In the genomic region with DNA sequence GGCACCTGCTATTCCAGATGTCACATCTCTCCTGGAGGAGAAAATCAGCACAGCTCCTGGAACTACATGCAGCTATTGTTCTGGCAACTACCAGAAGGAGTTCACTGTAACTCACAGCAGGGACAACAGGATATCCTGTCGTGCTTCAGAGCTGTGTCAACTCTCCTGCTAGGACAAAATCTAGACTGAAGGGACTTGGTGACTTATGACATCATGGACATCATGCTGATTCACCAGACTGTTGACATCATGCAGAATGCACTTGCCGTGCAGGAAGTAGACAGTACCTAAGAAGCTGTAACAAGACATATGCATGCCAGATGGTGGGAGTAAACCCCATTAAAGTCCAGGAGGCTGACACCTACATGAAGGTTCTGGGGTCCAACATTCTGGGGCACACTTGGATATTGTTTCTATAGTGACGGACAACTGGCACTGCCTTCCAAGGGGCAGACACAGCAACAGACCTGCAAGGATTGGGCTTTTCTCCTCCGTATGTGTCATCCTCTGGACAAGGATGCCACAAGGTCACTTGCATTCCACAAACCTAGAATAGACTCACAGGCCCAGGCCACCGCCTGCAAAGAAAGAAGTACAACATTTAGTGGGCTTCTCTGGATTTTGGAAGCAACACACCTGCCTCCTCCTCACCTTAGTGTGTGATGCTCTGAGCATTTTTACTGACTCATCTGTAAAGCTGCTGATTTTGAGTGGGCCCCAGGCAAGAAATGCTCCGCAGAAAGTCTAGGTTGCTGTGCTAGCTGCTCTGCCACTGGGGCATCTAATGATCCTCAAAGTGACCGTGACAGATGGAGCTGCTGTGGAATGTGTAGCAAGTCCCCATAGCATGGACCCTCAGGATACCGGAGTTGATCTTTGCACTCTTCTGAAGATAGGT, we compare ENCODE assay signal across 19 cellular contexts.
DNase-seq lines count a peak whose midpoint lies in the region; ATAC-seq, FAIRE-seq and TF ChIP-seq lines count a peak whose summit lies in the region.
"Had no signal": no experiment of that assay in that cellular context is flagged by ENCODE, and none has a peak within 500 bp of the region (broad histone marks: within the 10 kb centered on the region; RNA-seq: fewer than 3 reads in every experiment).

No MANE protein-coding gene starts in this region.

- H3K4me1 Mint-ChIP-seq in activated naive CD8-positive, alpha-beta T cell treated with anti-CD3 and anti-CD28 coated beads, Interleukin-2, amount 10 ng/mL, durations not matched to agents 7 days and 5 days = peaks cover 3% of the 10 kb centered on the region
- no peaks in the 10 kb centered on the region for H3K4me1 Mint-ChIP-seq in activated naive CD8-positive, alpha-beta T cell treated with anti-CD3 and anti-CD28 coated beads for 36 hours

- TF ChIP-seq EP300 in HepG2 (IDR thresholded peaks at IDR 0.05; ENCODE audit: low read depth in 2 of 2, low read length in 2 of 2) = no peak
- no peak for TF ChIP-seq EP300 in HepG2 (CRISPR knock-in tag; IDR thresholded peaks at IDR 0.05; ENCODE audit: borderline replicate concordance)

- no peak overlapping the region for H3K9ac ChIP-seq in HepG2 (ENCODE audit: insufficient read depth, low read depth, low read length)

- POLR2A ChIA-PET in activated naive CD8-positive, alpha-beta T cell treated with anti-CD3 and anti-CD28 coated beads, Interleukin-2, amount 10 ng/mL, durations not matched to agents 7 days and 5 days (lab: Charles Lee) = no interaction called here
- POLR2A ChIA-PET in HepG2 (lab: Yijun Ruan, JAX) = no interaction called here

- no peaks in the 10 kb centered on the region for H3K79me2 ChIP-seq in HepG2 (ENCODE audit: insufficient read depth, low read length)

- peak; percentile 1 for DNase-seq in activated naive CD8-positive, alpha-beta T cell treated with anti-CD3 and anti-CD28 coated beads, Interleukin-2, amount 10 ng/mL, durations not matched to agents 7 days and 5 days
- DNase-seq in activated naive CD8-positive, alpha-beta T cell treated with anti-CD3 and anti-CD28 coated beads for 36 hours = no peak
- peak; percentile 5 for DNase-seq in RKO (ENCODE audit: low spot score)
- no peak for DNase-seq in HepG2 (ENCODE audit: low spot score)
- peak; percentile 29 for DNase-seq in upper lobe of right lung
- no peak for DNase-seq in iPS-NIHi7 (ENCODE audit: extremely low spot score)
- DNase-seq: C1 segment of cervical spinal cord, DND-41, GF-D8, NCI-H187, NCI-H774, PC-3 had no signal

- no peaks in the 10 kb centered on the region for H3K4me1 ChIP-seq in HepG2 (ENCODE audit: insufficient read depth, low read length)
- H3K4me1 ChIP-seq in upper lobe of right lung = no peaks in the 10 kb centered on the region

- H3K27ac Mint-ChIP-seq in activated naive CD8-positive, alpha-beta T cell treated with anti-CD3 and anti-CD28 coated beads, Interleukin-2, amount 10 ng/mL, durations not matched to agents 7 days and 5 days = no peak overlapping the region
- no peak overlapping the region for H3K27ac Mint-ChIP-seq in activated naive CD8-positive, alpha-beta T cell treated with anti-CD3 and anti-CD28 coated beads for 36 hours

- WGBS in HepG2 (ENCODE audit: low lambda C conversion rate) = 24% methylated on average over 6 of the region's 8 CpGs

- H4K20me1 ChIP-seq in HepG2 (ENCODE audit: insufficient read depth, low read length) = no peaks in the 10 kb centered on the region

- H3K27ac ChIP-seq in HepG2 (ENCODE audit: extremely low read length, insufficient read depth, low read length) (no peak overlapping the region), upper lobe of right lung (no peak overlapping the region)

- H3K27me3 ChIP-seq in HepG2 (ENCODE audit: control insufficient read depth in 1 of 2, insufficient read depth in 2 of 2, low read length in 2 of 2) = peaks cover 2 to 8% of the 10 kb centered on the region in 2 experiments; a peak in 2 of 5 replicates
- H3K27me3 ChIP-seq in upper lobe of right lung = no peaks in the 10 kb centered on the region

- no peak overlapping the region for H3K4me3 Mint-ChIP-seq in activated naive CD8-positive, alpha-beta T cell treated with anti-CD3 and anti-CD28 coated beads, Interleukin-2, amount 10 ng/mL, durations not matched to agents 7 days and 5 days
- H3K4me3 Mint-ChIP-seq in activated naive CD8-positive, alpha-beta T cell treated with anti-CD3 and anti-CD28 coated beads for 36 hours = no peak overlapping the region

- in situ Hi-C loops in HepG2 (cut with HindIII; ENCODE audit: extremely low pct_ligation_motif_present, low pct_unique_long_range_greater_than_20kb) = no loop called here

- CTCF ChIA-PET in HepG2 (lab: Yijun Ruan, JAX; ENCODE audit: low intra/inter-chr PET ratio, low total read pairs) = no interaction called here

- no peak for ATAC-seq in activated naive CD8-positive, alpha-beta T cell treated with anti-CD3 and anti-CD28 coated beads, Interleukin-2, amount 10 ng/mL, durations not matched to agents 7 days and 5 days (ENCODE audit: low read depth)
- ATAC-seq in HepG2 (no peak), upper lobe of right lung (no peak), HG02623 (IDR thresholded peaks at IDR 0.05; ENCODE audit: unreplicated experiment) (no peak), GM21529 (IDR thresholded peaks at IDR 0.05; ENCODE audit: unreplicated experiment) (no peak)
- ATAC-seq: PC-3 had no signal

- no TSS peak for BruUV-seq in HepG2 (replicated peaks; lab: Mats Ljungman, UMichigan)

- TF ChIP-seq CTCF in HepG2 (CRISPR knock-in tag; IDR thresholded peaks at IDR 0.05) (no peak), upper lobe of right lung (IDR thresholded peaks at IDR 0.05) (no peak)

- H3K36me3 ChIP-seq in HepG2 (replicated peaks in 1 of 2; ENCODE audit: control insufficient read depth in 1 of 2, insufficient read depth in 2 of 2, low read length in 2 of 2) (no peaks in the 10 kb centered on the region), upper lobe of right lung (no peaks in the 10 kb centered on the region)

- H3K4me3 ChIP-seq in HepG2 (replicated peaks in 1 of 3; ENCODE audit: insufficient read depth in 1 of 3, low read depth in 2 of 3, low read length in 3 of 3) = no peak overlapping the region
- no peak overlapping the region for H3K4me3 ChIP-seq in upper lobe of right lung

- H3K4me2 ChIP-seq in HepG2 (ENCODE audit: low read depth, low read length) = no peak overlapping the region

- no peak for TF ChIP-seq POLR2A in HepG2 (IDR thresholded peaks at IDR 0.05; ENCODE audit: insufficient read depth in 1 of 2, low read depth in 2 of 2, low read length in 2 of 2)

- intact Hi-C loops in HepG2 (cut with micrococcal nuclease; ENCODE audit: unreplicated experiment) = no loop called here
- intact Hi-C loops in upper lobe of right lung (cut with DNase I) = no loop called here

- H3K36me3 Mint-ChIP-seq in activated naive CD8-positive, alpha-beta T cell treated with anti-CD3 and anti-CD28 coated beads, Interleukin-2, amount 10 ng/mL, durations not matched to agents 7 days and 5 days = no peaks in the 10 kb centered on the region
- H3K36me3 Mint-ChIP-seq in activated naive CD8-positive, alpha-beta T cell treated with anti-CD3 and anti-CD28 coated beads for 36 hours = no peaks in the 10 kb centered on the region

- no peaks in the 10 kb centered on the region for H3K27me3 Mint-ChIP-seq in activated naive CD8-positive, alpha-beta T cell treated with anti-CD3 and anti-CD28 coated beads, Interleukin-2, amount 10 ng/mL, durations not matched to agents 7 days and 5 days
- H3K27me3 Mint-ChIP-seq in activated naive CD8-positive, alpha-beta T cell treated with anti-CD3 and anti-CD28 coated beads for 36 hours = no peaks in the 10 kb centered on the region

- H3K9me3 Mint-ChIP-seq in activated naive CD8-positive, alpha-beta T cell treated with anti-CD3 and anti-CD28 coated beads, Interleukin-2, amount 10 ng/mL, durations not matched to agents 7 days and 5 days = no peaks in the 10 kb centered on the region
- H3K9me3 Mint-ChIP-seq in activated naive CD8-positive, alpha-beta T cell treated with anti-CD3 and anti-CD28 coated beads for 36 hours = no peaks in the 10 kb centered on the region

- no peak for TF ChIP-seq RAD21 in HepG2 (CRISPR knock-in tag; IDR thresholded peaks at IDR 0.05)

- H2AFZ ChIP-seq in HepG2 (ENCODE audit: low read length) = no peak overlapping the region

- FAIRE-seq in HepG2 (lab: Jason Lieb, UNC) = no peak
- FAIRE-seq: A204.1, GM12891, GM18507, H54, HTR-8/SVneo had no signal

- H3K9me3 ChIP-seq in HepG2 (ENCODE audit: low read length) = no peaks in the 10 kb centered on the region
- H3K9me3 ChIP-seq in upper lobe of right lung = no peaks in the 10 kb centered on the region

TF ChIP-seq in HepG2, 621 proteins besides CTCF, POLR2A, EP300 and RAD21:
- TF ChIP-seq CREB1 (IDR thresholded peaks at IDR 0.05) (0 out of 2 replicates have a peak, but pooled peaks have one; percentile 16), CREB1 (CRISPR knock-in tag; IDR thresholded peaks at IDR 0.05) (no peak), ATF7 (IDR thresholded peaks at IDR 0.05) (peak; percentile 67), ATF7 (CRISPR knock-in tag; IDR thresholded peaks at IDR 0.05) (no peak), ZFYVE20 (CRISPR knock-in tag; IDR thresholded peaks at IDR 0.05; ENCODE audit: borderline replicate concordance, low read depth) (no peak)

Comparison
In these comparisons a context has a peak if more than half of its experiments do, and no peak if none do; other contexts are left out.
1. DNase-seq: peak in activated naive CD8-positive, alpha-beta T cell treated with anti-CD3 and anti-CD28 coated beads, Interleukin-2, amount 10 ng/mL, durations not matched to agents 7 days and 5 days (single experiment), RKO (single experiment) and upper lobe of right lung (single experiment); none in activated naive CD8-positive, alpha-beta T cell treated with anti-CD3 and anti-CD28 coated beads for 36 hours (single experiment), HepG2 (single experiment) and iPS-NIHi7 (single experiment).